Comparison of ENCODE assay signal across 17 cellular contexts in genomic region chr13:43448605-43449004, GRCh38.
DNase-seq lines count a peak whose midpoint lies in the region; ATAC-seq and TF ChIP-seq lines count a peak whose summit lies in the region.
"Had no signal": no experiment of that assay in that cellular context is flagged by ENCODE, and none has a peak within 500 bp of the region (broad histone marks: within the 10 kb centered on the region; RNA-seq: fewer than 3 reads in every experiment).

No MANE protein-coding gene starts in this region.

- no peak overlapping the region for H3K27ac ChIP-seq in GM23338 (ENCODE audit: low read depth)

- no peaks in the 10 kb centered on the region for H3K27me3 Mint-ChIP-seq in GM23338 (ENCODE audit: insufficient read depth, low read depth, poor library complexity)
- H3K27me3 Mint-ChIP-seq in brain, result no peaks in the 10 kb centered on the region
- peaks cover 7 to 10% of the 10 kb centered on the region in 2 donors for H3K27me3 Mint-ChIP-seq in T-cell
- H3K27me3 Mint-ChIP-seq: CD4-positive, alpha-beta T cell had no signal

- H2AFZ ChIP-seq in GM23338, result peak overlapping the region; percentile 24; the same call in 1 of the 2 replicates

- H4K20me1 ChIP-seq in GM23338 (replicated peaks; ENCODE audit: insufficient read depth), result no peaks in the 10 kb centered on the region

- no peak; the same call in 2 of the 3 replicates for ATAC-seq in GM23338
- ATAC-seq in activated naive CD4-positive, alpha-beta T cell treated with anti-CD3 and anti-CD28 coated beads, Interleukin-2, amount 50 U/mL, for 72 hours, result no peak
- ATAC-seq in T-cell (replicated peaks in 1 of 4), result no peak
- ATAC-seq: HCT116, Panc1, Right ventricle myocardium inferior had no signal

- H3K4me3 ChIP-seq in GM23338, result no peak overlapping the region

- no peak overlapping the region for H3K4me2 ChIP-seq in GM23338

- DNase-seq in GM23338 (ENCODE audit: low spot score) (no peak), medulla oblongata (ENCODE audit: extremely low spot score) (peak; percentile 67), retina (peak; percentile 32), HT-29 (ENCODE audit: low spot score) (no peak), T-cell (no peak)
- no peak for DNase-seq in stimulated activated CD8-positive, alpha-beta memory T cell treated with anti-CD3 and anti-CD28 coated beads, Interleukin-4, amount 100 ng/mL, for 48 hours
- no peak for DNase-seq in activated naive CD4-positive, alpha-beta T cell treated with anti-CD3 and anti-CD28 coated beads, Interleukin-2, amount 50 U/mL, for 72 hours (ENCODE audit: low spot score in 2 of 2)
- DNase-seq: AML-193; CD4-positive, alpha-beta T cell; DND-41; NCI-H1694; NCI-H2107; NCI-H82 had no signal

- H3K9me3 Mint-ChIP-seq in GM23338, result no peaks in the 10 kb centered on the region
- H3K9me3 Mint-ChIP-seq in brain, result no peaks in the 10 kb centered on the region
- no peaks in the 10 kb centered on the region for H3K9me3 Mint-ChIP-seq in activated naive CD4-positive, alpha-beta T cell treated with anti-CD3 and anti-CD28 coated beads, Interleukin-2, amount 50 U/mL, for 72 hours
- H3K9me3 Mint-ChIP-seq in T-cell, result no peaks in the 10 kb centered on the region
- H3K9me3 Mint-ChIP-seq: CD4-positive, alpha-beta T cell had no signal

- H3K36me3 ChIP-seq in GM23338 (ENCODE audit: insufficient read depth), result no peaks in the 10 kb centered on the region

- no peaks in the 10 kb centered on the region for H3K36me3 Mint-ChIP-seq in GM23338 (ENCODE audit: low read depth)
- peaks cover 5% of the 10 kb centered on the region for H3K36me3 Mint-ChIP-seq in brain
- no peaks in the 10 kb centered on the region for H3K36me3 Mint-ChIP-seq in activated naive CD4-positive, alpha-beta T cell treated with anti-CD3 and anti-CD28 coated beads, Interleukin-2, amount 50 U/mL, for 72 hours
- no peaks in the 10 kb centered on the region for H3K36me3 Mint-ChIP-seq in T-cell

- H3K4me1 ChIP-seq in GM23338 (ENCODE audit: insufficient read depth), result no peaks in the 10 kb centered on the region

- no peaks in the 10 kb centered on the region for H3K79me2 ChIP-seq in GM23338 (replicated peaks; ENCODE audit: insufficient read depth)

- H3K4me1 Mint-ChIP-seq in GM23338 (peaks cover 7% of the 10 kb centered on the region), brain (peaks cover 39% of the 10 kb centered on the region), T-cell (no peaks in the 10 kb centered on the region)

- no peak overlapping the region for H3K27ac Mint-ChIP-seq in GM23338
- peak overlapping the region in 4 of 5 experiments; percentile 46 to 87 (median 64) for H3K27ac Mint-ChIP-seq in brain
- no peak overlapping the region for H3K27ac Mint-ChIP-seq in activated naive CD4-positive, alpha-beta T cell treated with anti-CD3 and anti-CD28 coated beads, Interleukin-2, amount 50 U/mL, for 72 hours
- H3K27ac Mint-ChIP-seq in T-cell, result no peak overlapping the region
- H3K27ac Mint-ChIP-seq: CD4-positive, alpha-beta T cell had no signal

- POLR2A ChIA-PET in T-cell (lab: Charles Lee), result no interaction called here

- no peaks in the 10 kb centered on the region for H3K27me3 ChIP-seq in GM23338 (ENCODE audit: insufficient read depth)

- H3F3A ChIP-seq in GM23338 (replicated peaks; ENCODE audit: low read depth), result no peaks in the 10 kb centered on the region

- TF ChIP-seq CTCF in GM23338 (conservative IDR thresholded peaks at IDR 0.05; ENCODE audit: low read depth in 2 of 2), result no peak
- TF ChIP-seq CTCF in brain (conservative IDR thresholded peaks at IDR 0.05), result no peak

- CTCF ChIA-PET in T-cell (lab: Charles Lee), result no interaction called here

- 0 out of 2 replicates have a peak, but pooled peaks cover 2% of the 10 kb centered on the region for H3K9me2 ChIP-seq in GM23338 (ENCODE audit: insufficient read depth)

- H3K4me3 Mint-ChIP-seq in GM23338, result no peak overlapping the region
- peak overlapping the region in 3 of 5 experiments; percentile 56 to 75 (median 65) for H3K4me3 Mint-ChIP-seq in brain
- H3K4me3 Mint-ChIP-seq in T-cell, result no peak overlapping the region
- H3K4me3 Mint-ChIP-seq: CD4-positive, alpha-beta T cell had no signal

TF ChIP-seq in GM23338, 12 proteins besides CTCF, POLR2A, EP300 and RAD21:
- TF ChIP-seq NANOG (IDR thresholded peaks at IDR 0.05; ENCODE audit: borderline replicate concordance) (no peak), ZNF462 (CRISPR knock-in tag; IDR thresholded peaks at IDR 0.05) (no peak)

Comparison
In these comparisons a context has a peak if more than half of its experiments do, and no peak if none do; other contexts are left out.
1. DNase-seq: peak in medulla oblongata (single experiment) and retina (single experiment); none in GM23338 (single experiment), HT-29 (single experiment), stimulated activated CD8-positive, alpha-beta memory T cell treated with anti-CD3 and anti-CD28 coated beads, Interleukin-4, amount 100 ng/mL, for 48 hours (single experiment), activated naive CD4-positive, alpha-beta T cell treated with anti-CD3 and anti-CD28 coated beads, Interleukin-2, amount 50 U/mL, for 72 hours (0 of 2) and T-cell (0 of 34).
2. H3K27ac Mint-ChIP-seq: peak in brain (4 of 5); none in GM23338 (single experiment), activated naive CD4-positive, alpha-beta T cell treated with anti-CD3 and anti-CD28 coated beads, Interleukin-2, amount 50 U/mL, for 72 hours (0 of 2) and T-cell (0 of 2).
3. H3K4me3 Mint-ChIP-seq: peak in brain (3 of 5); none in GM23338 (single experiment) and T-cell (0 of 3).